In genomic region chr1:230174041-230174440, GRCh38 we compare ENCODE assay signal across 13 cellular contexts.
"Had no signal": no experiment of that assay in that cellular context is flagged by ENCODE, and none has a peak within 500 bp of the region (broad histone marks: within the 10 kb centered on the region; RNA-seq: fewer than 3 reads in every experiment).

No MANE protein-coding gene starts in this region.

- DNase-seq: activated CD4-positive, alpha-beta T cell treated with anti-CD3 and anti-CD28 coated beads for 1 hour; activated CD4-positive, alpha-beta T cell treated with anti-CD3 and anti-CD28 coated beads, Interleukin-2, amount 50 U/mL, for 48 hours; left colon; stimulated activated CD4-positive, alpha-beta T cell treated with anti-CD3 and anti-CD28 coated beads, Interleukin-12 subunit alpha, Interleukin-12 subunit beta, amount 100 ng/mL, for 4 hours; stimulated activated CD4-positive, alpha-beta T cell treated with anti-CD3 and anti-CD28 coated beads, Interleukin-2, amount 100 ng/mL, for 24 hours; T-helper 1 cell; T1000 had no signal

- H3K9ac ChIP-seq: parathyroid adenoma had no signal

- H3K36me3 Mint-ChIP-seq: stimulated activated effector memory CD8-positive, alpha-beta T cell treated with anti-CD3 and anti-CD28 coated beads, Interleukin-12 subunit alpha, Interleukin-12 subunit beta, amount 100 ng/mL, for 72 hours had no signal

- H3K4me3 Mint-ChIP-seq: stimulated activated effector memory CD8-positive, alpha-beta T cell treated with anti-CD3 and anti-CD28 coated beads, Interleukin-12 subunit alpha, Interleukin-12 subunit beta, amount 100 ng/mL, for 72 hours had no signal

- H3K79me2 ChIP-seq: parathyroid adenoma had no signal

- H3K4me1 ChIP-seq: parathyroid adenoma had no signal

- H3K27ac ChIP-seq: cardiac muscle cell, parathyroid adenoma, vagina had no signal

- ATAC-seq: esophagus mucosa; left colon; stimulated activated effector memory CD8-positive, alpha-beta T cell treated with anti-CD3 and anti-CD28 coated beads, Interleukin-12 subunit alpha, Interleukin-12 subunit beta, amount 100 ng/mL, for 72 hours had no signal

- H3K27me3 ChIP-seq: cardiac muscle cell, tibial nerve, vagina had no signal

- H3K9me3 Mint-ChIP-seq: stimulated activated effector memory CD8-positive, alpha-beta T cell treated with anti-CD3 and anti-CD28 coated beads, Interleukin-12 subunit alpha, Interleukin-12 subunit beta, amount 100 ng/mL, for 72 hours had no signal

- H3K9me3 ChIP-seq: tibial nerve, vagina had no signal

- H2AFZ ChIP-seq: parathyroid adenoma had no signal
